ENCODE assay signal across 3 cellular contexts in genomic region chr5:133429046-133429445, GRCh38.
"Had no signal": no experiment of that assay in that cellular context is flagged by ENCODE, and none has a peak within 500 bp of the region (broad histone marks: within the 10 kb centered on the region; RNA-seq: fewer than 3 reads in every experiment).

No MANE protein-coding gene starts in this region.

- H3K4me3 ChIP-seq: GM12878 had no signal

- DNase-seq: GDM1, GF-D8 had no signal
